14 cellular contexts compared by ENCODE assay signal in the genomic region with DNA sequence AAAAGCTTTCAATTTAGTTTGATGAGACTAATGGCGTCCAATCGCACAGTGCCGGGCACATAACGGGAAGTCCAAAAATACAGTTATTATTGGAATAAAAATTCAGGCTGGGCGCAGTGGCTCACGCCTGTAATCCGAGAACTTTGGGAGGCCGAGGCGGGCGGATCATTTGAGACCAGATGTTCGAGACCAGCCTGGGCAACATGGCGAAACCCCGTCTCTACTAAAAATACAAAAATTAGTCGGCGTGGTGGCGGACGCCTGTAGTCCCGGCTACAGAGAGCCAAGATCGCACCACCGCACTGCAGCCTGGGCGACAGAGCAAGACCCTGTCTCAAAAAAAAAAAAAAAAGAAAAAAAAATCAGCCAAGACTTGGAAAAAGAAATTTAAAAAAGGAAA. TPM values are rescaled to one million over a fixed set of nuclear protein-coding genes. Genes with fewer than 3 reads are reported as not detected.
DNase-seq lines count a peak whose midpoint lies in the region; ATAC-seq and TF ChIP-seq lines count a peak whose summit lies in the region.
"Had no signal": no experiment of that assay in that cellular context is flagged by ENCODE, and none has a peak within 500 bp of the region (broad histone marks: within the 10 kb centered on the region; RNA-seq: fewer than 3 reads in every experiment).

No MANE protein-coding gene starts in this region.

- peak overlapping the region; percentile 96 for H3K4me3 ChIP-seq in NT2/D1 (ENCODE audit: insufficient read length, low read depth)
- H3K4me3 ChIP-seq: SK-N-MC had no signal

- no peaks in the 10 kb centered on the region for H3K27me3 ChIP-seq in NT2/D1 (ENCODE audit: insufficient read depth, insufficient read length)
- H3K27me3 ChIP-seq: upper lobe of right lung had no signal

- H3K27ac Mint-ChIP-seq in T-helper 1 cell treated with Interleukin-12 subunit alpha and Interleukin-12 subunit beta and Interleukin-4 antibody, amounts not matched to agents 30 μg/mL and 1 μg/mL, for 36 hours = no peak overlapping the region
- H3K27ac Mint-ChIP-seq in dendritic cell treated with granulocyte-macrophage colony-stimulating factor and Interleukin-4, amounts not matched to agents 40 ng/mL and 50 ng/mL, for 4 days = no peak overlapping the region
- no peak overlapping the region for H3K27ac Mint-ChIP-seq in osteocyte (ENCODE audit: unreplicated experiment)

- H3K27me3 Mint-ChIP-seq in T-helper 1 cell treated with Interleukin-12 subunit alpha and Interleukin-12 subunit beta and Interleukin-4 antibody, amounts not matched to agents 30 μg/mL and 1 μg/mL, for 36 hours (ENCODE audit: low read depth) = peaks cover 19% of the 10 kb centered on the region
- H3K27me3 Mint-ChIP-seq in dendritic cell treated with granulocyte-macrophage colony-stimulating factor and Interleukin-4, amounts not matched to agents 40 ng/mL and 50 ng/mL, for 4 days = peaks cover 13% of the 10 kb centered on the region
- H3K27me3 Mint-ChIP-seq in osteocyte (ENCODE audit: unreplicated experiment) = peaks cover 9% of the 10 kb centered on the region

- peaks cover 13% of the 10 kb centered on the region for H3K4me1 Mint-ChIP-seq in T-helper 1 cell treated with Interleukin-12 subunit alpha and Interleukin-12 subunit beta and Interleukin-4 antibody, amounts not matched to agents 30 μg/mL and 1 μg/mL, for 36 hours (ENCODE audit: low read depth)
- peaks cover 47% of the 10 kb centered on the region for H3K4me1 Mint-ChIP-seq in dendritic cell treated with granulocyte-macrophage colony-stimulating factor and Interleukin-4, amounts not matched to agents 40 ng/mL and 50 ng/mL, for 4 days (ENCODE audit: low read depth)
- H3K4me1 Mint-ChIP-seq in osteocyte (ENCODE audit: unreplicated experiment) = peaks cover 10% of the 10 kb centered on the region

- peaks cover 7% of the 10 kb centered on the region for H3K36me3 Mint-ChIP-seq in T-helper 1 cell treated with Interleukin-12 subunit alpha and Interleukin-12 subunit beta and Interleukin-4 antibody, amounts not matched to agents 30 μg/mL and 1 μg/mL, for 36 hours (ENCODE audit: low read depth)
- H3K36me3 Mint-ChIP-seq in dendritic cell treated with granulocyte-macrophage colony-stimulating factor and Interleukin-4, amounts not matched to agents 40 ng/mL and 50 ng/mL, for 4 days (ENCODE audit: low read depth) = peaks cover 36% of the 10 kb centered on the region
- H3K36me3 Mint-ChIP-seq in osteocyte (ENCODE audit: unreplicated experiment) = peaks cover 7% of the 10 kb centered on the region

- H3K9me3 ChIP-seq in NT2/D1 (ENCODE audit: insufficient read depth, low read length) = no peaks in the 10 kb centered on the region
- H3K9me3 ChIP-seq: upper lobe of right lung had no signal

- TF ChIP-seq CTCF in osteocyte (IDR thresholded peaks at IDR 0.05) = no peak

- intact Hi-C loops in dendritic cell treated with granulocyte-macrophage colony-stimulating factor and Interleukin-4, amounts not matched to agents 40 ng/mL and 50 ng/mL, for 4 days (cut with micrococcal nuclease) = no loop called here

- ATAC-seq in HG03045 (IDR thresholded peaks at IDR 0.05; ENCODE audit: unreplicated experiment) = no peak

- DNase-seq in T-helper 1 cell (no peak), NT2/D1 (ENCODE audit: low read depth, low spot score) (no peak), osteocyte (ENCODE audit: extremely low spot score, unreplicated experiment) (no peak), cerebellar cortex (ENCODE audit: low spot score) (no peak), hepatic stellate cell (ENCODE audit: low spot score) (no peak)
- DNase-seq: activated CD4-positive, CD25-positive, alpha-beta regulatory T cell treated with anti-CD3 and anti-CD28 coated beads, Interleukin-2, amount 50 U/mL, for 72 hours; foreskin keratinocyte; islet precursor cell; small intestine; upper lobe of right lung had no signal

- H3K36me3 ChIP-seq in NT2/D1 (ENCODE audit: insufficient read depth, insufficient read length, low read length) = peaks cover 28% of the 10 kb centered on the region

- peak overlapping the region; percentile 77 for H3K4me3 Mint-ChIP-seq in T-helper 1 cell treated with Interleukin-12 subunit alpha and Interleukin-12 subunit beta and Interleukin-4 antibody, amounts not matched to agents 30 μg/mL and 1 μg/mL, for 36 hours
- peak overlapping the region; percentile 86 for H3K4me3 Mint-ChIP-seq in dendritic cell treated with granulocyte-macrophage colony-stimulating factor and Interleukin-4, amounts not matched to agents 40 ng/mL and 50 ng/mL, for 4 days
- peak overlapping the region; percentile 73 for H3K4me3 Mint-ChIP-seq in osteocyte (ENCODE audit: unreplicated experiment)

- H3K9ac ChIP-seq in NT2/D1 (ENCODE audit: insufficient read length, low read depth) = peak overlapping the region; percentile 80

- peaks cover 25% of the 10 kb centered on the region for H3K4me1 ChIP-seq in NT2/D1 (ENCODE audit: insufficient read depth, insufficient read length)
- H3K4me1 ChIP-seq: foreskin keratinocyte had no signal

- H3K9me3 Mint-ChIP-seq in T-helper 1 cell treated with Interleukin-12 subunit alpha and Interleukin-12 subunit beta and Interleukin-4 antibody, amounts not matched to agents 30 μg/mL and 1 μg/mL, for 36 hours = no peaks in the 10 kb centered on the region
- H3K9me3 Mint-ChIP-seq in dendritic cell treated with granulocyte-macrophage colony-stimulating factor and Interleukin-4, amounts not matched to agents 40 ng/mL and 50 ng/mL, for 4 days = no peaks in the 10 kb centered on the region
- no peaks in the 10 kb centered on the region for H3K9me3 Mint-ChIP-seq in osteocyte (ENCODE audit: unreplicated experiment)

RNA-seq across cellular contexts. Expression of a gene that starts 1.2 kb away (rescaled TPM):
- 42.1 and 43.3 TPM in 2 replicates for total RNA-seq in osteocyte

RNA-seq across cellular contexts. Expression of a gene that starts 18.9 kb away (rescaled TPM):
- 24.7 and 35.4 TPM in 2 replicates for total RNA-seq in osteocyte

RNA-seq across cellular contexts. Expression of a gene that starts 41.3 kb away (rescaled TPM):
- total RNA-seq in osteocyte = 0.13 TPM in 1 of 2 replicates, not detected in the other
- total RNA-seq: foreskin keratinocyte had no signal
